Comparison of ENCODE assay signal across 11 cellular contexts in the genomic region with DNA sequence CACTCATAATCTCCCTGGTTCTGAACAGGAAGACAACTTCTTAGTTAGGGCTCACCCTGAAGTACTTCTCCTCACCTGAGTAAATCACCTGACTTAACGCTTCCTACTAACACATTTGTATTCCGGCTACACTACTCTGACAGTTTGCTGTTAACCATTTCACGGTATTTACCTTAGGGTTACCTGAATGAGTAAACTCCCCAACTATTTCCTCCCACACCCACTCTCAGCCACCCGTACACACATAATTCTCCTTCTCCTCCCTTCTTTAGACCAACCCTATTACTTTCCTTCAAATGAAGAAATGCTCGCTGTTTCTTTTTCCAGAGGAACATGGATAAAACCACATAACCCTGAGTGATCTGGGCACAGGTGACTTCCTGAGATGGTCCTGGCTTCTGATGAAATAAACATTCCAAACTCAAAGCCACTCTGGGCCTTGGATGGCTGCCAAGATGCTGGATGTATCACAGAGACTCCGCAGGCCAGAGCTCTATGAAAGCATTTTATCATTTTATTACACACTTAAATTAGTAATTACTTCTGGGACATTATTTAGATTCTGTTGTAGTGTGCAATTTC.
A peak's percentile ranks its signal among the peaks of the same experiment; 100 is the strongest.
DNase-seq lines count a peak whose midpoint lies in the region; ATAC-seq and TF ChIP-seq lines count a peak whose summit lies in the region.
"Had no signal": no experiment of that assay in that cellular context is flagged by ENCODE, and none has a peak within 500 bp of the region (broad histone marks: within the 10 kb centered on the region; RNA-seq: fewer than 3 reads in every experiment).

No MANE protein-coding gene starts in this region.

- peak overlapping the region; percentile 51 for H3K27ac ChIP-seq in mammary epithelial cell (ENCODE audit: insufficient read depth, low read depth, low read length)
- H3K27ac ChIP-seq: 22Rv1 had no signal

- peaks cover 27% of the 10 kb centered on the region for H3K4me1 ChIP-seq in mammary epithelial cell (ENCODE audit: insufficient read depth, low read length)

- no peaks in the 10 kb centered on the region for H3K9me3 ChIP-seq in mammary epithelial cell (replicated peaks; ENCODE audit: insufficient read depth, low read length)

- H3K36me3 ChIP-seq in mammary epithelial cell (ENCODE audit: insufficient read depth, low read length) = no peaks in the 10 kb centered on the region

- ATAC-seq in HG02588 (IDR thresholded peaks at IDR 0.05; ENCODE audit: unreplicated experiment) = no peak

- H4K20me1 ChIP-seq in mammary epithelial cell (ENCODE audit: insufficient read depth, low read length) = no peaks in the 10 kb centered on the region

- intact Hi-C loops in mammary epithelial cell (cut with micrococcal nuclease) = no loop called here

- no peaks in the 10 kb centered on the region for H3K27me3 ChIP-seq in mammary epithelial cell (ENCODE audit: insufficient read depth, low read length)

- no peak overlapping the region for H3K9ac ChIP-seq in mammary epithelial cell (ENCODE audit: insufficient read depth, low read length)

- H3K4me3 ChIP-seq in mammary epithelial cell (replicated peaks in 1 of 3; ENCODE audit: insufficient read depth in 1 of 3, low read depth in 2 of 3, low read length in 3 of 3) = no peak overlapping the region

- DNase-seq in DMS 273 (lab: John Stamatoyannopoulos, UW; ENCODE audit: unreplicated experiment) = peak; percentile 22
- DNase-seq in DMS 273 treated with DMSO at 0.1 percent for 48 hours (lab: John Stamatoyannopoulos, UW) = no peak
- peak; percentile 90 for DNase-seq in NCI-H2029 treated with DMSO at 0.1 percent for 48 hours (lab: John Stamatoyannopoulos, UW)
- peak; percentile 89 for DNase-seq in mammary epithelial cell
- peak; percentile 64 for DNase-seq in renal cortical epithelial cell (ENCODE audit: low read depth)
- DNase-seq in NOMO-1 (lab: John Stamatoyannopoulos, UW; ENCODE audit: unreplicated experiment in 2 of 2) = no peak
- DNase-seq in DMS114 treated with DMSO at 0.1 percent for 48 hours (lab: John Stamatoyannopoulos, UW; ENCODE audit: unreplicated experiment) = no peak
- DNase-seq: hippocampal formation, KBM-7 had no signal

- no peak for TF ChIP-seq CTCF in mammary epithelial cell (conservative IDR thresholded peaks at IDR 0.05 in 1 of 2, IDR thresholded peaks at IDR 0.05 in 1 of 2; ENCODE audit: extremely low read depth in 1 of 2, insufficient read depth in 1 of 2, low read depth in 1 of 2, low read length in 2 of 2)

- CTCF ChIA-PET in mammary epithelial cell (lab: Charles Lee; ENCODE audit: low non-redundant PET) = interaction anchor here (0.5 to 0.6 kb wide), 3 partner anchors 12 to 73 kb away, joined by 3 read pairs; no protein-coding TSS in a partner anchor

- H2AFZ ChIP-seq in mammary epithelial cell (ENCODE audit: low read depth, low read length) = peak overlapping the region; percentile 55

- peak overlapping the region; percentile 62 for H3K4me2 ChIP-seq in mammary epithelial cell (ENCODE audit: insufficient read depth, low read depth, low read length)

- BruUV-seq in mammary epithelial cell (replicated peaks; lab: Mats Ljungman, UMichigan) = TSS peak; percentile 68

- in situ Hi-C loops in mammary epithelial cell (cut with MboI; ENCODE audit: low sequenced_read_pairs in 2 of 2) = loop anchor here (10.0 kb wide), 1 partner anchor 905 kb away; no protein-coding TSS in a partner anchor

- dilution Hi-C loops in mammary epithelial cell (cut with HindIII; ENCODE audit: low sequenced_read_pairs) = no loop called here

- 4% methylated on average over 5 of the region's 6 CpGs for WGBS in mammary epithelial cell (ENCODE audit: low coverage, missing lambda C conversion rate)

- H3K79me2 ChIP-seq in mammary epithelial cell (ENCODE audit: insufficient read depth, low read length) = no peaks in the 10 kb centered on the region

Comparison
In these comparisons a context has a peak if more than half of its experiments do, and no peak if none do; other contexts are left out.
1. DNase-seq: peak in DMS 273 (single experiment), NCI-H2029 treated with DMSO at 0.1 percent for 48 hours (single experiment), mammary epithelial cell (single experiment) and renal cortical epithelial cell (single experiment); none in DMS 273 treated with DMSO at 0.1 percent for 48 hours (single experiment), NOMO-1 (0 of 2) and DMS114 treated with DMSO at 0.1 percent for 48 hours (single experiment).